ENCODE assay signal across 8 cellular contexts in the genomic region with DNA sequence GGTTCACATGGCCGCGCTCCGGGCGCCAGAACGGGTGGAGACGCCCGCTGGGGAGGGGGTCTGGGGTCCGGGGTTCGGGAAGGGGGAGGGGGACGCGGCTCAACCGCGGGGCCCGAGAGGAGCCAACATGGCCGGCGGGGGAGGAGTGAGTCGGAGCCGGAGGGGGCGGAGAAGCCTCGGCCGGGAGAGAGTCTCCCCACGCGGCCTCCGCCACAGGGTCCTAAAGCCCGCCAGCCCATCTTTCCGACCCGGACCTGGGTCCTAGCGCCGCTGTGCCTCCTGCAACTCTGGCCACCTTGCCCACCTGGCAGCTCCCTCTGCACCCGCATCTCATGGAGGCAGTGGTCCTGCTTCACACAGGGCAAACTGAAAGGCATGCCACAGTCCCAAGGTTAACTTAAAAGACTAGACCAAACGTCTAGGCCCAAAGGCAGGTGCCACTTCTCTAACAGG. TPM values are rescaled to one million over a fixed set of nuclear protein-coding genes. Genes with fewer than 3 reads are reported as not detected.
DNase-seq lines count a peak whose midpoint lies in the region; ATAC-seq and TF ChIP-seq lines count a peak whose summit lies in the region.

BAZ2A (minus strand) TSS at position 147 of the 453 bp plus-strand sequence. CDS start 12,796 bp downstream, outside the sequence.

- POLR2A ChIA-PET in PC-9 (lab: Charles Lee; ENCODE audit: unreplicated experiment): interaction anchor here (0.6 kb wide), 1 partner anchor 813 kb away, joined by 7 read pairs; the partner anchor contains the start of gene SARNP

- peak within 1 kb of the TSS; percentile 97 for H3K4me2 ChIP-seq in PC-9

- H3K4me1 Mint-ChIP-seq in IgD-negative memory B cell: peaks cover 45 to 65% (median 49%) of the 10 kb centered on the region in 3 donors

- H3K79me2 ChIP-seq in PC-9 (ENCODE audit: low read depth): peaks cover 85% of the 10 kb centered on the region

- no TSS peak for BruUV-seq in PC-9 (replicated peaks; lab: Mats Ljungman, UMichigan)

- DNase-seq in D341Med (ENCODE audit: low spot score) (peak; percentile 94), PC-9 (peak; percentile 61 to 75), activated T-cell treated with anti-CD3 and anti-CD28 coated beads for 4 hours (peak; percentile 76), epithelial cell of esophagus (ENCODE audit: low read depth) (peak; percentile 85), middle frontal gyrus (ENCODE audit: extremely low spot score, low spot score) (peak; percentile 87)
- DNase-seq in stimulated activated CD8-positive, alpha-beta memory T cell treated with anti-CD3 and anti-CD28 coated beads, Interleukin-2, amount 100 ng/mL, for 1 hour (ENCODE audit: low read depth in 2 of 2): peak; percentile 68 to 75

- peaks cover 3% of the 10 kb centered on the region for H3K36me3 Mint-ChIP-seq in IgD-negative memory B cell

- H3K4me3 Mint-ChIP-seq in IgD-negative memory B cell: peak within 1 kb of the TSS; percentile 88 to 97 (median 94)

- H3K9me3 Mint-ChIP-seq in IgD-negative memory B cell: no peaks in the 10 kb centered on the region

- H3K36me3 ChIP-seq in PC-9 (ENCODE audit: low read depth): peaks cover 4% of the 10 kb centered on the region; the same call in 1 of the 2 replicates

- ATAC-seq in GM21528 (IDR thresholded peaks at IDR 0.05; ENCODE audit: low FRiP score, unreplicated experiment): peak; percentile 54

- H3F3A ChIP-seq in PC-9 (ENCODE audit: insufficient read depth, low read depth): peaks cover 20% of the 10 kb centered on the region; the same call in 1 of the 2 replicates

- H3K4me3 ChIP-seq in PC-9 (peak within 1 kb of the TSS; percentile 96), epithelial cell of esophagus (ENCODE audit: low read length) (peak within 1 kb of the TSS; percentile 96)

- peak within 1 kb of the TSS; percentile 93 for H2AFZ ChIP-seq in PC-9

- H3K9me2 ChIP-seq in PC-9 (ENCODE audit: insufficient read depth): no peaks in the 10 kb centered on the region

- H3K27ac Mint-ChIP-seq in IgD-negative memory B cell: peak within 1 kb of the TSS; percentile 91 to 98 (median 96)

- intact Hi-C loops in PC-9 (cut with micrococcal nuclease; ENCODE audit: unreplicated experiment): loop anchor here (10.0 kb wide), 2 partner anchors 375 to 435 kb away; partner anchors contain the start of gene ZBTB39

- peaks cover 27% of the 10 kb centered on the region for H4K20me1 ChIP-seq in PC-9 (ENCODE audit: insufficient read depth)

- CTCF ChIA-PET in PC-9 (lab: Charles Lee): interaction anchor here (0.8 kb wide), 1 partner anchor 704 kb away, joined by 4 read pairs; no protein-coding TSS in a partner anchor

- peak within 1 kb of the TSS; percentile 35 for H3K27ac ChIP-seq in PC-9

- H3K4me1 ChIP-seq in PC-9 (replicated peaks; ENCODE audit: insufficient read depth): peaks cover 43% of the 10 kb centered on the region

- H3K27me3 Mint-ChIP-seq in IgD-negative memory B cell: peaks cover 1% of the 10 kb centered on the region

- no peak for TF ChIP-seq CTCF in PC-9 (conservative IDR thresholded peaks at IDR 0.05)
- TF ChIP-seq CTCF in epithelial cell of esophagus (IDR thresholded peaks at IDR 0.05; ENCODE audit: insufficient read depth, low read depth, low read length, missing control alignments): no peak

- no peaks in the 10 kb centered on the region for H3K9me3 ChIP-seq in PC-9 (ENCODE audit: insufficient read depth, low read depth)

- H3K27me3 ChIP-seq in PC-9 (ENCODE audit: insufficient read depth, low read depth): no peaks in the 10 kb centered on the region

RNA-seq across cellular contexts. Expression of gene BAZ2A, which starts in this region (rescaled TPM):
- polyA plus RNA-seq in IgD-negative memory B cell: 46.9 TPM
- total RNA-seq in PC-9 (2021): 99.5 and 115 TPM in 2 replicates

Comparison
In these comparisons a context has a peak if more than half of its experiments do, and no peak if none do; other contexts are left out.
1. Peak in every context shown above with its lines: DNase-seq, ATAC-seq, H3K4me3 ChIP-seq and H3K27ac ChIP-seq.